Comparison of ENCODE assay signal across 8 cellular contexts in genomic region chr9:19232830-19233194, GRCh38. TPM values are rescaled to one million over a fixed set of nuclear protein-coding genes. Genes with fewer than 3 reads are reported as not detected.
DNase-seq lines count a peak whose midpoint lies in the region; ATAC-seq, FAIRE-seq and TF ChIP-seq lines count a peak whose summit lies in the region.

No MANE protein-coding gene starts in this region.

- no peak overlapping the region for H2BK120ac ChIP-seq in mesenchymal stem cell (ENCODE audit: low read depth, low read length)

- H3K36me3 ChIP-seq in DOHH2 (ENCODE audit: control insufficient read depth, low read length) (no peaks in the 10 kb centered on the region), astrocyte (ENCODE audit: insufficient read depth, low read length) (no peaks in the 10 kb centered on the region), mesenchymal stem cell (ENCODE audit: control insufficient read depth in 1 of 2, insufficient read depth in 2 of 2, low read depth in 1 of 2, low read length in 2 of 2) (no peaks in the 10 kb centered on the region)

- H3K4me1 ChIP-seq in DOHH2 (ENCODE audit: control insufficient read depth, low read length) (peaks cover 36% of the 10 kb centered on the region), astrocyte (ENCODE audit: insufficient read depth, low read length) (peaks cover 14% of the 10 kb centered on the region), mesenchymal stem cell (ENCODE audit: control insufficient read depth, insufficient read depth, low read depth, low read length) (no peaks in the 10 kb centered on the region)

- H3F3A ChIP-seq in DOHH2 (ENCODE audit: control insufficient read depth, insufficient read depth): peaks cover 5% of the 10 kb centered on the region; the same call in 1 of the 2 replicates

- no peak overlapping the region for H3K23ac ChIP-seq in mesenchymal stem cell (ENCODE audit: low read length in 2 of 2)

- H3K9me3 ChIP-seq in DOHH2 (ENCODE audit: control insufficient read depth, insufficient read depth, low read length) (no peaks in the 10 kb centered on the region), astrocyte (ENCODE audit: insufficient read depth, low read depth, low read length) (no peaks in the 10 kb centered on the region), mesenchymal stem cell (ENCODE audit: control insufficient read depth, low read length) (no peaks in the 10 kb centered on the region)

- H3K36me3 Mint-ChIP-seq in astrocyte (ENCODE audit: low read depth, unreplicated experiment) (no peaks in the 10 kb centered on the region), T-cell (no peaks in the 10 kb centered on the region)

- H3K4ac ChIP-seq in mesenchymal stem cell (ENCODE audit: low read depth in 1 of 2, low read length in 2 of 2): no peak overlapping the region

- H2AK5ac ChIP-seq in mesenchymal stem cell (ENCODE audit: low read length, severe bottlenecking): no peak overlapping the region

- TF ChIP-seq CTCF in DOHH2 (IDR thresholded peaks at IDR 0.05; ENCODE audit: low read depth, low read length, poor library complexity, severe bottlenecking) (no peak), astrocyte (IDR thresholded peaks at IDR 0.05; ENCODE audit: insufficient read depth, low read depth, low read length) (no peak)

- CTCF ChIA-PET in T-cell (lab: Charles Lee): interaction anchor here (0.6 to 1.1 kb wide), 7 partner anchors 13 to 232 kb away, joined by 3 to 5 read pairs (median 3); no protein-coding TSS in a partner anchor

- no peak overlapping the region for H2BK15ac ChIP-seq in mesenchymal stem cell (ENCODE audit: low read depth, poor library complexity, severe bottlenecking)

- intact Hi-C loops in head of caudate nucleus (cut with DNase I): no loop called here

- H3K9me2 ChIP-seq in DOHH2 (replicated peaks; ENCODE audit: control insufficient read depth, low read length): no peaks in the 10 kb centered on the region

- H3K4me3 Mint-ChIP-seq in astrocyte (ENCODE audit: unreplicated experiment): no peak overlapping the region
- no peak overlapping the region for H3K4me3 Mint-ChIP-seq in T-cell

- peak; percentile 22 for ATAC-seq in HG02870 (IDR thresholded peaks at IDR 0.05; ENCODE audit: unreplicated experiment)
- no peak for ATAC-seq in T-cell (replicated peaks in 1 of 4)

- no peak overlapping the region for H2BK12ac ChIP-seq in mesenchymal stem cell (ENCODE audit: low read length in 2 of 2)

- H3K27me3 ChIP-seq in DOHH2 (ENCODE audit: control insufficient read depth, low read length): no peaks in the 10 kb centered on the region
- no peaks in the 10 kb centered on the region for H3K27me3 ChIP-seq in astrocyte (ENCODE audit: insufficient read depth, low read length)
- no peaks in the 10 kb centered on the region for H3K27me3 ChIP-seq in mesenchymal stem cell (ENCODE audit: control insufficient read depth in 1 of 2, insufficient read depth in 1 of 2, low read length in 2 of 2)

- no peak for FAIRE-seq in astrocyte (lab: Jason Lieb, UNC)

- H3K79me2 ChIP-seq in DOHH2 (ENCODE audit: control insufficient read depth, low read length): peaks cover 65% of the 10 kb centered on the region
- peaks cover 67% of the 10 kb centered on the region for H3K79me2 ChIP-seq in astrocyte (ENCODE audit: insufficient read depth, low read length)

- H3K27ac Mint-ChIP-seq in astrocyte (ENCODE audit: unreplicated experiment) (no peak overlapping the region), T-cell (no peak overlapping the region)

- H3K4me2 ChIP-seq in DOHH2 (ENCODE audit: low read length): peak overlapping the region; percentile 95
- H3K4me2 ChIP-seq in astrocyte (ENCODE audit: low read length): peak overlapping the region; percentile 97
- peak overlapping the region; percentile 10 for H3K4me2 ChIP-seq in mesenchymal stem cell (ENCODE audit: low read length, poor library complexity, severe bottlenecking)

- no peak overlapping the region for H2AFZ ChIP-seq in astrocyte (ENCODE audit: low read depth, low read length)
- no peak overlapping the region for H2AFZ ChIP-seq in mesenchymal stem cell (ENCODE audit: low read depth, low read length)

- WGBS in mesenchymal stem cell: 100% methylated on average over 1 of the region's 1 CpG

- H2BK5ac ChIP-seq in mesenchymal stem cell (ENCODE audit: low read depth, low read length, poor library complexity, severe bottlenecking): no peak overlapping the region

- H3K27me3 Mint-ChIP-seq in astrocyte (ENCODE audit: low read depth, unreplicated experiment): no peaks in the 10 kb centered on the region
- no peaks in the 10 kb centered on the region for H3K27me3 Mint-ChIP-seq in T-cell

- no peak overlapping the region for H4K8ac ChIP-seq in mesenchymal stem cell (ENCODE audit: low read length)

- H3K9ac ChIP-seq in astrocyte (ENCODE audit: low read length) (peak overlapping the region; percentile 1), mesenchymal stem cell (ENCODE audit: low read length) (peak overlapping the region; percentile 92)

- H3K79me1 ChIP-seq in mesenchymal stem cell (replicated peaks; ENCODE audit: low read length, poor library complexity, severe bottlenecking): no peaks in the 10 kb centered on the region

- no peaks in the 10 kb centered on the region for H3K4me1 Mint-ChIP-seq in astrocyte (ENCODE audit: low read depth, unreplicated experiment)
- H3K4me1 Mint-ChIP-seq in T-cell: peaks cover 23 to 34% (median 29%) of the 10 kb centered on the region in 3 donors

- H4K20me1 ChIP-seq in DOHH2 (ENCODE audit: control insufficient read depth, insufficient read depth, low read depth, low read length) (peaks cover 8% of the 10 kb centered on the region; the same call in 1 of the 2 replicates), astrocyte (ENCODE audit: insufficient read depth, low read length) (peaks cover 49% of the 10 kb centered on the region)

- POLR2A ChIA-PET in T-cell (lab: Charles Lee): interaction anchor here (0.5 to 1.1 kb wide), 5 partner anchors 9 to 107 kb away, joined by 3 to 5 read pairs (median 4); no protein-coding TSS in a partner anchor

- H3K4me3 ChIP-seq in DOHH2 (ENCODE audit: low read length): peak overlapping the region; percentile 82
- H3K4me3 ChIP-seq in astrocyte (ENCODE audit: insufficient read depth, low read depth, low read length): peak overlapping the region; percentile 77
- peak overlapping the region in 1 of 2 experiments; percentile 86 for H3K4me3 ChIP-seq in mesenchymal stem cell (ENCODE audit: insufficient read depth in 1 of 2, low read depth in 1 of 2, low read length in 2 of 2)

- peak; percentile 57 for DNase-seq in astrocyte (ENCODE audit: low read depth)
- no peak for DNase-seq in mesenchymal stem cell
- no peak for DNase-seq in stimulated activated CD4-positive, alpha-beta T cell treated with anti-CD3 and anti-CD28 coated beads, Interleukin-4, amount 100 ng/mL, for 4 hours
- no peak for DNase-seq in head of caudate nucleus
- no peak for DNase-seq in hypothalamus (lab: John Stamatoyannopoulos, UW)
- DNase-seq in T-cell: no peak

- H3K18ac ChIP-seq in mesenchymal stem cell (ENCODE audit: low read depth in 1 of 2, low read length in 2 of 2): no peak overlapping the region

- H3K9me3 Mint-ChIP-seq in astrocyte (ENCODE audit: unreplicated experiment) (no peaks in the 10 kb centered on the region), T-cell (no peaks in the 10 kb centered on the region)

- H4K91ac ChIP-seq in mesenchymal stem cell (ENCODE audit: low read length): no peak overlapping the region

- H3K27ac ChIP-seq in DOHH2 (ENCODE audit: low read depth, low read length) (no peak overlapping the region), astrocyte (ENCODE audit: low read depth, low read length) (no peak overlapping the region), mesenchymal stem cell (ENCODE audit: low read length, poor library complexity, severe bottlenecking) (no peak overlapping the region)

- no peak overlapping the region for H3K14ac ChIP-seq in mesenchymal stem cell (ENCODE audit: low read length in 2 of 2)

RNA-seq across cellular contexts. Expression of gene DENND4C, which starts 2.3 kb away (rescaled TPM):
- total RNA-seq in astrocyte (19.6 and 20.4 TPM in 2 replicates), T-cell (10 to 100 TPM; 49.6 to 55.7 (median 53.3) TPM)
- polyA plus RNA-seq in mesenchymal stem cell (2013, experiment 1 of 2): 14.6 TPM
- polyA plus RNA-seq in mesenchymal stem cell (2013, experiment 2 of 2): 13.9 TPM

Comparison
In these comparisons a context has a peak if more than half of its experiments do, and no peak if none do; other contexts are left out.
1. H3K4me2 ChIP-seq: peak in every context shown above with its lines; median percentile 97 in astrocyte; 95 in DOHH2; 10 in mesenchymal stem cell.